ENCODE assay signal across 8 cellular contexts in the genomic region with DNA sequence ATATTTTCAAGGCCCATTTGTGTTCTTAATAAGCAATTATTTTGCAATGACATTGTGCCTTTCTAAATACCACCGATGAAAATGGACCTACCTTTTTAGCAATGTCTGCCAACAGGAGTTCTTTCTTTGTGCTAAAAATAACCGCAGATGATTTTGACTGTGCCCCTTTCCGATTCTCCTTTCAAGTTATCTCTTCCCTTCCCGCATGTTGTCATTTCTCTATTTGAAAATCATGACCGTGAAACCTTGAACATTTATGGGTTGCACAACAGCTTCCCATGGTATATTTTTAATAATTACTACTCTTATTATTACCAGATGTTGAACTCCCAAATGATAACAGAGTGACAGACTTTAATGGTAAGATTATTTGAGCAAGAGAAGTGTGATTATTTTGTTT. TPM values are rescaled to one million over a fixed set of nuclear protein-coding genes. Genes with fewer than 3 reads are reported as not detected.
"Had no signal": no experiment of that assay in that cellular context is flagged by ENCODE, and none has a peak within 500 bp of the region (broad histone marks: within the 10 kb centered on the region; RNA-seq: fewer than 3 reads in every experiment).

No MANE protein-coding gene starts in this region.

- H3K9ac ChIP-seq: GM23248 had no signal

- H3K4me3 Mint-ChIP-seq: HFFc6 had no signal

- H2AFZ ChIP-seq: GM23248 had no signal

- H3K36me3 ChIP-seq: HAP-1 had no signal

- DNase-seq: GM23248, GOT3, H7, HFFc6, IMR-90 had no signal

- H3K4me3 ChIP-seq: GM23248, HAP-1 had no signal

- H3K4me1 ChIP-seq: HAP-1 had no signal

- H3K9me3 Mint-ChIP-seq: HFFc6 had no signal

- ATAC-seq: HCT116 had no signal

- H3K27ac ChIP-seq: GM23248, HL-60 had no signal

- H3K27ac Mint-ChIP-seq: HFFc6 had no signal

- H3K9me3 ChIP-seq: HAP-1 had no signal

RNA-seq across cellular contexts. Expression of a gene that starts 15.0 kb away (rescaled TPM):
- total RNA-seq: H7 had no signal
